8 cellular contexts compared by ENCODE assay signal in the genomic region with DNA sequence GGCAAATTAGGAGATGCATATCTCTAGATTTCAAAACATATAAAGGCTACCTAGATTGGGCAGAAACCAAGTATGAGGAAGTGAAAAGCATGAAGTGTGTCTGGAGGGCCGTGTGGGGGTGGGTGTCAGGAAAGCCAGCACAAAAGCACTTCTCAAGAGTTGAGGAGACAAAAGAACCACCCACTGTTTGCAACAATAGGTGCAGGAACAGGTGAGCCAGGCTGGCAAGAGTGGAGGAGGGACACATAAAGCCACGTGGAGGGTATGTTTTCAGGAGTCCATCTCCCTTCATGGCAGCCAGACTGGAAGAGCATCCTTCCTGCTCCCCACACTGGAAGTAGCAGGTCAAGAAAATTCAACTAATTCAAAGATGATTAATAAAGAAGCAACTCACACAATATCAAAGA.
A peak's percentile ranks its signal among the peaks of the same experiment; 100 is the strongest.
DNase-seq lines count a peak whose midpoint lies in the region; ATAC-seq and TF ChIP-seq lines count a peak whose summit lies in the region.

No MANE protein-coding gene starts in this region.

- POLR2A ChIA-PET in RWPE1 (lab: Yijun Ruan, JAX; ENCODE audit: low non-redundant PET) = no interaction called here

- 76% methylated on average over 2 of the region's 2 CpGs for WGBS in right cardiac atrium

- CTCF ChIA-PET in RWPE1 (lab: Yijun Ruan, JAX) = interaction anchor here (0.6 to 0.8 kb wide), 2 partner anchors 9 to 1253 kb away, joined by 4 to 6 read pairs; no protein-coding TSS in a partner anchor

- H3K27me3 ChIP-seq in lower lobe of right lung (ENCODE audit: low read depth) = no peaks in the 10 kb centered on the region
- no peaks in the 10 kb centered on the region for H3K27me3 ChIP-seq in right cardiac atrium (ENCODE audit: control insufficient read depth, insufficient read depth)

- intact Hi-C loops in lower lobe of right lung (cut with DNase I) = no loop called here
- intact Hi-C loops in right cardiac atrium (cut with DNase I) = no loop called here

- TF ChIP-seq CTCF in lower lobe of right lung (IDR thresholded peaks at IDR 0.05) = no peak
- TF ChIP-seq CTCF in RWPE1 (conservative IDR thresholded peaks at IDR 0.05; ENCODE audit: low read depth) = no peak

- H3K4me1 ChIP-seq in lower lobe of right lung (no peaks in the 10 kb centered on the region), right cardiac atrium (ENCODE audit: control insufficient read depth, insufficient read depth, low read length) (peaks cover 2% of the 10 kb centered on the region)

- ATAC-seq in GM19023 (IDR thresholded peaks at IDR 0.05; ENCODE audit: unreplicated experiment) (peak; percentile 94), HG02943 (IDR thresholded peaks at IDR 0.05; ENCODE audit: low read depth, unreplicated experiment) (peak; percentile 95), lower lobe of right lung (peak in 1 of 2 donors; percentile 62), right cardiac atrium (no peak)

- H3K4me3 ChIP-seq in lower lobe of right lung = no peak overlapping the region
- no peak overlapping the region for H3K4me3 ChIP-seq in right cardiac atrium (ENCODE audit: low read length)

- peak; percentile 70 for DNase-seq in NCI-H2029 (lab: John Stamatoyannopoulos, UW)
- DNase-seq in lower lobe of right lung = peak; percentile 48
- no peak for DNase-seq in right cardiac atrium
- DNase-seq in stimulated activated CD4-positive, alpha-beta T cell treated with anti-CD3 and anti-CD28 coated beads, Interleukin-12 subunit alpha, Interleukin-12 subunit beta, amount 100 ng/mL, for 4 hours = no peak
- no peak for DNase-seq in NCI-H446 (lab: John Stamatoyannopoulos, UW)
- DNase-seq in RWPE1 (ENCODE audit: low spot score) = no peak

- H3K36me3 ChIP-seq in lower lobe of right lung = no peaks in the 10 kb centered on the region

- H3K9me3 ChIP-seq in lower lobe of right lung (no peaks in the 10 kb centered on the region), right cardiac atrium (ENCODE audit: control insufficient read depth, low read length) (no peaks in the 10 kb centered on the region)

- H3K27ac ChIP-seq in lower lobe of right lung = no peak overlapping the region
- no peak overlapping the region for H3K27ac ChIP-seq in right cardiac atrium (ENCODE audit: low read length)
- no peak overlapping the region for H3K27ac ChIP-seq in RWPE1

Comparison
In these comparisons a context has a peak if more than half of its experiments do, and no peak if none do; other contexts are left out.
1. ATAC-seq: peak in GM19023 (single experiment) and HG02943 (single experiment); none in right cardiac atrium (0 of 2).
2. DNase-seq: peak in NCI-H2029 (single experiment) and lower lobe of right lung (single experiment); none in right cardiac atrium (0 of 3), stimulated activated CD4-positive, alpha-beta T cell treated with anti-CD3 and anti-CD28 coated beads, Interleukin-12 subunit alpha, Interleukin-12 subunit beta, amount 100 ng/mL, for 4 hours (single experiment), NCI-H446 (0 of 2) and RWPE1 (single experiment).